ENCODE assay signal across 13 cellular contexts in genomic region chr16:35745191-35745590, GRCh38.
DNase-seq lines count a peak whose midpoint lies in the region; TF ChIP-seq lines count a peak whose summit lies in the region.
"Had no signal": no experiment of that assay in that cellular context is flagged by ENCODE, and none has a peak within 500 bp of the region (broad histone marks: within the 10 kb centered on the region; RNA-seq: fewer than 3 reads in every experiment).

No MANE protein-coding gene starts in this region.

- no peak for TF ChIP-seq CTCF in esophagus muscularis mucosa (IDR thresholded peaks at IDR 0.05)

- H3K36me3 ChIP-seq in SJSA1 (no peaks in the 10 kb centered on the region), esophagus muscularis mucosa (no peaks in the 10 kb centered on the region)
- H3K36me3 ChIP-seq: BLaER1 had no signal

- DNase-seq in activated CD8-positive, alpha-beta memory T cell treated with anti-CD3 and anti-CD28 coated beads for 24 hours, result peak; percentile 9
- DNase-seq in activated CD8-positive, alpha-beta memory T cell treated with anti-CD3 and anti-CD28 coated beads, Interleukin-2, amount 50 U/mL, for 4 hours, result no peak
- DNase-seq in SJSA1 (ENCODE audit: low read depth in 1 of 2, low spot score in 2 of 2) (peak; percentile 48 to 49), kidney tubule cell (ENCODE audit: low spot score) (peak; percentile 80), NCI-H2196 treated with DMSO at 0.1 percent for 48 hours (lab: John Stamatoyannopoulos, UW; ENCODE audit: unreplicated experiment) (no peak), esophagus muscularis mucosa (ENCODE audit: extremely low spot score) (no peak), DMS53 (lab: John Stamatoyannopoulos, UW) (no peak)
- DNase-seq: AML-193; Caco-2; CD8-positive, alpha-beta memory T cell; GM23248 had no signal

- H3K4me3 ChIP-seq in SJSA1 (no peak overlapping the region), esophagus muscularis mucosa (no peak overlapping the region)
- H3K4me3 ChIP-seq: BLaER1, GM23248 had no signal

- no peak for TF ChIP-seq POLR2A in esophagus muscularis mucosa (IDR thresholded peaks at IDR 0.05; ENCODE audit: low read depth)

- H3K4me1 ChIP-seq in SJSA1 (replicated peaks) (peaks cover 5% of the 10 kb centered on the region; the same call in 1 of the 2 replicates), esophagus muscularis mucosa (no peaks in the 10 kb centered on the region)
- H3K4me1 ChIP-seq: BLaER1, Caco-2 had no signal

- no peak for TF ChIP-seq EP300 in esophagus muscularis mucosa (IDR thresholded peaks at IDR 0.05)

- H3K27ac ChIP-seq in SJSA1 (peak overlapping the region; percentile 78), esophagus muscularis mucosa (replicated peaks in 1 of 4) (no peak overlapping the region)
- H3K27ac ChIP-seq: 22Rv1, BLaER1, GM23248 had no signal

- intact Hi-C loops in esophagus muscularis mucosa (cut with DNase I), result loop anchor here (10.0 kb wide), 1 partner anchor 70 kb away; no protein-coding TSS in a partner anchor

- no peaks in the 10 kb centered on the region; the same call in 1 of the 2 replicates for H3K9me3 ChIP-seq in SJSA1 (replicated peaks)
- peaks cover 0 to 35% (median 9%) of the 10 kb centered on the region in 4 donors for H3K9me3 ChIP-seq in esophagus muscularis mucosa
- H3K9me3 ChIP-seq: Caco-2 had no signal

- H3K27me3 ChIP-seq in SJSA1 (replicated peaks), result no peaks in the 10 kb centered on the region
- H3K27me3 ChIP-seq in esophagus muscularis mucosa, result no peaks in the 10 kb centered on the region
- H3K27me3 ChIP-seq: BLaER1 had no signal

- 62% methylated on average over 3 of the region's 3 CpGs for WGBS in esophagus muscularis mucosa

Comparison
In these comparisons a context has a peak if more than half of its experiments do, and no peak if none do; other contexts are left out.
1. DNase-seq: peak in activated CD8-positive, alpha-beta memory T cell treated with anti-CD3 and anti-CD28 coated beads for 24 hours (single experiment), SJSA1 (2 of 2) and kidney tubule cell (single experiment); none in activated CD8-positive, alpha-beta memory T cell treated with anti-CD3 and anti-CD28 coated beads, Interleukin-2, amount 50 U/mL, for 4 hours (single experiment), NCI-H2196 treated with DMSO at 0.1 percent for 48 hours (single experiment), esophagus muscularis mucosa (single experiment) and DMS53 (single experiment).